ENCODE assay signal across 16 cellular contexts in the genomic region with DNA sequence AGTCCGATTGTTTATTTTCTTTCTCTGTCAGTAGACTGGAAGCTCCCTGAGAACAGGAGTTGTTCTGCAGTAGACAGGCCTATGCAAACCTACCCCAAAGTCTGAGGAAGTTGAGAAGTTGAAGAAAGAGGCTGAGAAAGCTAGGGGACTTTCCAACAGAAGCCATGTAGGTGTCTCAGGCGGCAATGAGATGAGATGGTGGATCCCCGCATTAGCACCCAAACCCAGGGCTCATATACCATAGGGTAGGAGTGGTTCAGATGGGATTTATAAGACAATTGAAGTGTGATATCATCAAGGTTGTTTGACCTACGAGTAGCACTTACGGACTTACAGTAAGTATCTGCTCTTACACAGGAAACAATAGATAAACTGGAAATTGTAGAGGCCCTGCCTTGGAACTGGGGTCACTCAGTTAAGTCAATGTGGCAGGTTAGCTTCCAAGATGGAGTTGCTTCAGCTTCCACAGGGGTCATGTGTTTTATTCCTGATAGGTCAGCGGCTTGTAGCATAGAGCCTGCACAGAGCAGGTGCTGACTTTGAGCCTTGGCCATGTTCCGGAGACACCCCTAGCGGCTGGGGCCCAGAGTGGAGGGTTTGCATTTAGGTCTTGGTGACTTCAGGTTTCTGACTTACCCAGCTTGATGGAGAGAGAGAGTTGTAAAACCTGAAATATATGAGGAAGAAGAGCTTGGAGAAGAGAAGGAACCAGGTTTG. TPM values are rescaled to one million over a fixed set of nuclear protein-coding genes. Genes with fewer than 3 reads are reported as not detected.
A peak's percentile ranks its signal among the peaks of the same experiment; 100 is the strongest.
DNase-seq lines count a peak whose midpoint lies in the region; ATAC-seq and TF ChIP-seq lines count a peak whose summit lies in the region.
"Had no signal": no experiment of that assay in that cellular context is flagged by ENCODE, and none has a peak within 500 bp of the region (broad histone marks: within the 10 kb centered on the region; RNA-seq: fewer than 3 reads in every experiment).

No MANE protein-coding gene starts in this region.

- no peak overlapping the region for H3K4me3 ChIP-seq in dorsolateral prefrontal cortex
- H3K4me3 ChIP-seq: esophagus squamous epithelium had no signal

- POLR2A ChIA-PET in activated CD4-positive, alpha-beta memory T cell treated with anti-CD3 and anti-CD28 coated beads, Interleukin-2, amount 10 ng/mL, durations not matched to agents 7 days and 5 days (lab: Charles Lee): interaction anchor here (1.2 kb wide), 1 partner anchor 11 kb away, joined by 4 read pairs; no protein-coding TSS in a partner anchor

- peaks cover 4% of the 10 kb centered on the region for H3K9me3 Mint-ChIP-seq in activated naive CD4-positive, alpha-beta T cell treated with anti-CD3 and anti-CD28 coated beads, Interleukin-2, amount 10 ng/mL, durations not matched to agents 7 days and 5 days
- H3K9me3 Mint-ChIP-seq in activated CD4-positive, alpha-beta memory T cell treated with anti-CD3 and anti-CD28 coated beads, Interleukin-2, amount 10 ng/mL, durations not matched to agents 7 days and 5 days: peaks cover 5% of the 10 kb centered on the region
- no peaks in the 10 kb centered on the region for H3K9me3 Mint-ChIP-seq in effector memory CD8-positive, alpha-beta T cell
- peaks cover 3% of the 10 kb centered on the region for H3K9me3 Mint-ChIP-seq in stimulated activated effector memory CD8-positive, alpha-beta T cell treated with anti-CD3 and anti-CD28 coated beads, Interleukin-12 subunit alpha, Interleukin-12 subunit beta, amount 100 ng/mL, for 72 hours

- CTCF ChIA-PET in activated naive CD4-positive, alpha-beta T cell treated with anti-CD3 and anti-CD28 coated beads, Interleukin-2, amount 10 ng/mL, durations not matched to agents 7 days and 5 days (lab: Charles Lee): interaction anchor here (5.3 to 14.1 kb wide), 2 partner anchors 27 to 33 kb away, joined by 58 to 220 read pairs; no protein-coding TSS in a partner anchor
- CTCF ChIA-PET in activated CD4-positive, alpha-beta memory T cell treated with anti-CD3 and anti-CD28 coated beads, Interleukin-2, amount 10 ng/mL, durations not matched to agents 7 days and 5 days (lab: Charles Lee): interaction anchor here (1.8 to 7.9 kb wide), 3 partner anchors 27 to 91 kb away, joined by 4 to 136 read pairs (median 16); no protein-coding TSS in a partner anchor

- no peaks in the 10 kb centered on the region for H3K27me3 ChIP-seq in dorsolateral prefrontal cortex
- H3K27me3 ChIP-seq: esophagus squamous epithelium had no signal

- TF ChIP-seq CTCF in dorsolateral prefrontal cortex (IDR thresholded peaks at IDR 0.05 in 54 of 56, conservative IDR thresholded peaks at IDR 0.05 in 2 of 56; ENCODE audit: low read depth in 1 of 56, partially characterized antibody in 56 of 56): no peak

- H3K4me1 Mint-ChIP-seq in activated naive CD4-positive, alpha-beta T cell treated with anti-CD3 and anti-CD28 coated beads, Interleukin-2, amount 10 ng/mL, durations not matched to agents 7 days and 5 days: peaks cover 74% of the 10 kb centered on the region
- peaks cover 71% of the 10 kb centered on the region for H3K4me1 Mint-ChIP-seq in activated CD4-positive, alpha-beta memory T cell treated with anti-CD3 and anti-CD28 coated beads, Interleukin-2, amount 10 ng/mL, durations not matched to agents 7 days and 5 days
- peaks cover 63% of the 10 kb centered on the region in 2 donors for H3K4me1 Mint-ChIP-seq in effector memory CD8-positive, alpha-beta T cell (ENCODE audit: low read depth in 2 of 2)
- peaks cover 75% of the 10 kb centered on the region for H3K4me1 Mint-ChIP-seq in stimulated activated effector memory CD8-positive, alpha-beta T cell treated with anti-CD3 and anti-CD28 coated beads, Interleukin-12 subunit alpha, Interleukin-12 subunit beta, amount 100 ng/mL, for 72 hours

- H3K27ac Mint-ChIP-seq in activated naive CD4-positive, alpha-beta T cell treated with anti-CD3 and anti-CD28 coated beads, Interleukin-2, amount 10 ng/mL, durations not matched to agents 7 days and 5 days: peak overlapping the region; percentile 73
- peak overlapping the region; percentile 9 for H3K27ac Mint-ChIP-seq in activated CD4-positive, alpha-beta memory T cell treated with anti-CD3 and anti-CD28 coated beads, Interleukin-2, amount 10 ng/mL, durations not matched to agents 7 days and 5 days
- H3K27ac Mint-ChIP-seq in effector memory CD8-positive, alpha-beta T cell: peak overlapping the region; percentile 51 to 79
- peak overlapping the region; percentile 92 for H3K27ac Mint-ChIP-seq in stimulated activated effector memory CD8-positive, alpha-beta T cell treated with anti-CD3 and anti-CD28 coated beads, Interleukin-12 subunit alpha, Interleukin-12 subunit beta, amount 100 ng/mL, for 72 hours

- peaks cover 31% of the 10 kb centered on the region for H3K36me3 Mint-ChIP-seq in activated naive CD4-positive, alpha-beta T cell treated with anti-CD3 and anti-CD28 coated beads, Interleukin-2, amount 10 ng/mL, durations not matched to agents 7 days and 5 days
- peaks cover 48% of the 10 kb centered on the region for H3K36me3 Mint-ChIP-seq in activated CD4-positive, alpha-beta memory T cell treated with anti-CD3 and anti-CD28 coated beads, Interleukin-2, amount 10 ng/mL, durations not matched to agents 7 days and 5 days (ENCODE audit: low read depth)
- H3K36me3 Mint-ChIP-seq in effector memory CD8-positive, alpha-beta T cell (ENCODE audit: insufficient read depth): peaks cover 25% of the 10 kb centered on the region
- H3K36me3 Mint-ChIP-seq in stimulated activated effector memory CD8-positive, alpha-beta T cell treated with anti-CD3 and anti-CD28 coated beads, Interleukin-12 subunit alpha, Interleukin-12 subunit beta, amount 100 ng/mL, for 72 hours: peaks cover 51% of the 10 kb centered on the region

- DNase-seq in activated naive CD4-positive, alpha-beta T cell treated with anti-CD3 and anti-CD28 coated beads, Interleukin-2, amount 10 ng/mL, durations not matched to agents 7 days and 5 days: no peak
- no peak for DNase-seq in activated naive CD4-positive, alpha-beta T cell treated with anti-CD3 and anti-CD28 coated beads, Interleukin-2, amount 50 U/mL, for 16 hours
- DNase-seq in activated CD4-positive, alpha-beta memory T cell treated with anti-CD3 and anti-CD28 coated beads, Interleukin-2, amount 10 ng/mL, durations not matched to agents 7 days and 5 days: no peak
- DNase-seq in effector memory CD8-positive, alpha-beta T cell: no peak
- no peak for DNase-seq in stimulated activated effector memory CD8-positive, alpha-beta T cell treated with anti-CD3 and anti-CD28 coated beads, Interleukin-12 subunit alpha, Interleukin-12 subunit beta, amount 100 ng/mL, for 72 hours (ENCODE audit: low spot score in 2 of 2)
- DNase-seq in NOMO-1 (lab: John Stamatoyannopoulos, UW; ENCODE audit: unreplicated experiment in 2 of 2) (no peak), dorsolateral prefrontal cortex (no peak)
- DNase-seq: COR-L47, esophagus squamous epithelium, IMR-90, NCI-H1694, NCI-H2227 treated with DMSO at 0.1 percent for 48 hours had no signal

- H3K27me3 Mint-ChIP-seq in activated naive CD4-positive, alpha-beta T cell treated with anti-CD3 and anti-CD28 coated beads, Interleukin-2, amount 10 ng/mL, durations not matched to agents 7 days and 5 days: no peaks in the 10 kb centered on the region
- no peaks in the 10 kb centered on the region for H3K27me3 Mint-ChIP-seq in activated CD4-positive, alpha-beta memory T cell treated with anti-CD3 and anti-CD28 coated beads, Interleukin-2, amount 10 ng/mL, durations not matched to agents 7 days and 5 days
- H3K27me3 Mint-ChIP-seq in effector memory CD8-positive, alpha-beta T cell: no peaks in the 10 kb centered on the region

- H3K27ac ChIP-seq in dorsolateral prefrontal cortex: no peak overlapping the region
- H3K27ac ChIP-seq: esophagus squamous epithelium, parathyroid adenoma had no signal

- no peak overlapping the region for H3K4me3 Mint-ChIP-seq in activated naive CD4-positive, alpha-beta T cell treated with anti-CD3 and anti-CD28 coated beads, Interleukin-2, amount 10 ng/mL, durations not matched to agents 7 days and 5 days
- H3K4me3 Mint-ChIP-seq in activated CD4-positive, alpha-beta memory T cell treated with anti-CD3 and anti-CD28 coated beads, Interleukin-2, amount 10 ng/mL, durations not matched to agents 7 days and 5 days: no peak overlapping the region
- H3K4me3 Mint-ChIP-seq in effector memory CD8-positive, alpha-beta T cell: peak overlapping the region; percentile 46 to 59
- no peak overlapping the region for H3K4me3 Mint-ChIP-seq in stimulated activated effector memory CD8-positive, alpha-beta T cell treated with anti-CD3 and anti-CD28 coated beads, Interleukin-12 subunit alpha, Interleukin-12 subunit beta, amount 100 ng/mL, for 72 hours

- intact Hi-C loops in dorsolateral prefrontal cortex (cut with DNase I): no loop called here

- ATAC-seq in effector memory CD8-positive, alpha-beta T cell (replicated peaks): no peak
- ATAC-seq in stimulated activated effector memory CD8-positive, alpha-beta T cell treated with anti-CD3 and anti-CD28 coated beads, Interleukin-12 subunit alpha, Interleukin-12 subunit beta, amount 100 ng/mL, for 72 hours: no peak
- no peak for ATAC-seq in HG03159 (IDR thresholded peaks at IDR 0.05; ENCODE audit: unreplicated experiment)
- ATAC-seq: SK-N-SH treated with all-trans-retinoic acid at 6 μM for 48 hours had no signal

RNA-seq across cellular contexts. Expression of a gene that starts 2.3 kb away (rescaled TPM):
- total RNA-seq in activated CD4-positive, alpha-beta memory T cell treated with anti-CD3 and anti-CD28 coated beads, Interleukin-2, amount 10 ng/mL, durations not matched to agents 7 days and 5 days: 100 to 1,000 TPM; 261 to 272 TPM
- 10 to 100 TPM in 53 of 120 experiments, 1 to 10 TPM in 67; 3.3 to 18.7 (median 9.3) TPM for total RNA-seq in dorsolateral prefrontal cortex

RNA-seq across cellular contexts. Expression of a gene that starts 44.1 kb away (rescaled TPM):
- 1 to 10 TPM; 2.6 to 3.3 TPM for total RNA-seq in activated CD4-positive, alpha-beta memory T cell treated with anti-CD3 and anti-CD28 coated beads, Interleukin-2, amount 10 ng/mL, durations not matched to agents 7 days and 5 days
- total RNA-seq in dorsolateral prefrontal cortex: 1 to 10 TPM in 14 of 120 experiments, under 1 TPM in 34, not detected in 72; 0.23 to 4.3 (median 0.61) TPM
- total RNA-seq: glomerular endothelial cell, IMR-90 had no signal

Comparison
In these comparisons a context has a peak if more than half of its experiments do, and no peak if none do; other contexts are left out.
1. H3K27ac Mint-ChIP-seq: peak in every context shown above with its lines; median percentile 92 in stimulated activated effector memory CD8-positive, alpha-beta T cell treated with anti-CD3 and anti-CD28 coated beads, Interleukin-12 subunit alpha, Interleukin-12 subunit beta, amount 100 ng/mL, for 72 hours; 73 in activated naive CD4-positive, alpha-beta T cell treated with anti-CD3 and anti-CD28 coated beads, Interleukin-2, amount 10 ng/mL, durations not matched to agents 7 days and 5 days; 65 in effector memory CD8-positive, alpha-beta T cell; 9 in activated CD4-positive, alpha-beta memory T cell treated with anti-CD3 and anti-CD28 coated beads, Interleukin-2, amount 10 ng/mL, durations not matched to agents 7 days and 5 days.
2. H3K4me3 Mint-ChIP-seq: peak in effector memory CD8-positive, alpha-beta T cell (2 of 2); none in activated naive CD4-positive, alpha-beta T cell treated with anti-CD3 and anti-CD28 coated beads, Interleukin-2, amount 10 ng/mL, durations not matched to agents 7 days and 5 days (single experiment), activated CD4-positive, alpha-beta memory T cell treated with anti-CD3 and anti-CD28 coated beads, Interleukin-2, amount 10 ng/mL, durations not matched to agents 7 days and 5 days (single experiment) and stimulated activated effector memory CD8-positive, alpha-beta T cell treated with anti-CD3 and anti-CD28 coated beads, Interleukin-12 subunit alpha, Interleukin-12 subunit beta, amount 100 ng/mL, for 72 hours (single experiment).
3. RNA of a gene that starts 2.3 kb away (total RNA-seq): 261 to 272 TPM in activated CD4-positive, alpha-beta memory T cell treated with anti-CD3 and anti-CD28 coated beads, Interleukin-2, amount 10 ng/mL, durations not matched to agents 7 days and 5 days; 3.3 to 18.7 TPM in dorsolateral prefrontal cortex; every median in the first group is over 10 times any median in the second.